Comparison of ENCODE assay signal across 19 cellular contexts in genomic region chr11:19574916-19575315, GRCh38.
A peak's percentile ranks its signal among the peaks of the same experiment; 100 is the strongest.
DNase-seq lines count a peak whose midpoint lies in the region; FAIRE-seq and TF ChIP-seq lines count a peak whose summit lies in the region.
"Had no signal": no experiment of that assay in that cellular context is flagged by ENCODE, and none has a peak within 500 bp of the region (broad histone marks: within the 10 kb centered on the region; RNA-seq: fewer than 3 reads in every experiment).

No MANE protein-coding gene starts in this region.

- TF ChIP-seq CTCF in bronchial epithelial cell (IDR thresholded peaks at IDR 0.05; ENCODE audit: insufficient read depth, low read length, severe bottlenecking) (no peak), sigmoid colon (IDR thresholded peaks at IDR 0.05) (no peak), tibial artery (IDR thresholded peaks at IDR 0.05) (no peak), CD14-positive monocyte (IDR thresholded peaks at IDR 0.05) (no peak), MM.1S (IDR thresholded peaks at IDR 0.05; ENCODE audit: low read length) (no peak)

- no peak for TF ChIP-seq POLR2A in sigmoid colon (IDR thresholded peaks at IDR 0.05)

- H3K27me3 Mint-ChIP-seq in CD14-positive monocyte (ENCODE audit: low read depth in 3 of 3): peaks cover 0 to 8% (median 4%) of the 10 kb centered on the region in 3 donors

- H3K27me3 ChIP-seq in bronchial epithelial cell (ENCODE audit: control insufficient read depth, insufficient read depth, low read length) (peaks cover 3% of the 10 kb centered on the region), sigmoid colon (no peaks in the 10 kb centered on the region), tibial artery (no peaks in the 10 kb centered on the region), MM.1S (replicated peaks; ENCODE audit: insufficient read depth, low read length) (no peaks in the 10 kb centered on the region)
- H3K27me3 ChIP-seq: BLaER1 had no signal

- no peak overlapping the region for H3K27ac Mint-ChIP-seq in CD14-positive monocyte
- H3K27ac Mint-ChIP-seq: CD8-positive, alpha-beta T cell had no signal

- H4K20me1 ChIP-seq in MM.1S (ENCODE audit: insufficient read depth, low read length): no peaks in the 10 kb centered on the region
- H4K20me1 ChIP-seq: BLaER1 had no signal

- 0 out of 2 replicates have a peak, but pooled peaks cover 2% of the 10 kb centered on the region for H3K79me2 ChIP-seq in MM.1S (ENCODE audit: low read length)

- no peaks in the 10 kb centered on the region for H3K9me3 ChIP-seq in sigmoid colon
- H3K9me3 ChIP-seq in tibial artery: no peaks in the 10 kb centered on the region
- H3K9me3 ChIP-seq in MM.1S (replicated peaks; ENCODE audit: insufficient read depth, low read length): no peaks in the 10 kb centered on the region
- H3K9me3 ChIP-seq: BLaER1 had no signal

- no peaks in the 10 kb centered on the region for H3K9me2 ChIP-seq in MM.1S (replicated peaks; ENCODE audit: insufficient read depth, low read length)

- H3K36me3 Mint-ChIP-seq in CD14-positive monocyte: no peaks in the 10 kb centered on the region
- H3K36me3 Mint-ChIP-seq: CD8-positive, alpha-beta T cell had no signal

- TF ChIP-seq EP300 in sigmoid colon (IDR thresholded peaks at IDR 0.05): no peak

- no peak overlapping the region for H3K4me3 ChIP-seq in bronchial epithelial cell (ENCODE audit: low read depth, low read length)
- H3K4me3 ChIP-seq in sigmoid colon: no peak overlapping the region
- H3K4me3 ChIP-seq in tibial artery: no peak overlapping the region
- no peak overlapping the region for H3K4me3 ChIP-seq in MM.1S (ENCODE audit: low read length)
- H3K4me3 ChIP-seq: BLaER1, GM12878 had no signal

- H3K4me1 ChIP-seq in sigmoid colon (peaks cover 0 to 73% (median 67%) of the 10 kb centered on the region in 4 donors), tibial artery (peaks cover 4 to 59% (median 44%) of the 10 kb centered on the region in 4 donors), MM.1S (ENCODE audit: low read length) (no peaks in the 10 kb centered on the region)

- no peaks in the 10 kb centered on the region for H3K4me1 Mint-ChIP-seq in CD14-positive monocyte

- no peak overlapping the region for H3K4me3 Mint-ChIP-seq in CD14-positive monocyte
- H3K4me3 Mint-ChIP-seq: CD8-positive, alpha-beta T cell had no signal

- no peak overlapping the region for H3K4me2 ChIP-seq in MM.1S (ENCODE audit: low read depth, low read length)
- H3K4me2 ChIP-seq: BLaER1 had no signal

- DNase-seq in bronchial epithelial cell (ENCODE audit: low read depth) (no peak), fibroblast of peridontal ligament (ENCODE audit: extremely low read depth) (peak; percentile 35), sigmoid colon (no peak), tibial artery (no peak), CD14-positive monocyte (ENCODE audit: low spot score) (no peak), MM.1S (no peak), MV-4-11 (lab: John Stamatoyannopoulos, UW) (no peak)
- DNase-seq in stimulated activated CD4-positive, alpha-beta T cell treated with anti-CD3 and anti-CD28 coated beads, Interleukin-1b, Interleukin-23, amount 100 ng/mL, for 48 hours: no peak
- DNase-seq: 8988T; CD8-positive, alpha-beta T cell; COR-L47; DMS 273 treated with DMSO at 0.1 percent for 48 hours; DMS53; DND-41; EL; GOT3; H7 had no signal

- H3K36me3 ChIP-seq in bronchial epithelial cell (ENCODE audit: control insufficient read depth, insufficient read depth, low read length): no peaks in the 10 kb centered on the region
- H3K36me3 ChIP-seq in sigmoid colon: no peaks in the 10 kb centered on the region
- no peaks in the 10 kb centered on the region for H3K36me3 ChIP-seq in tibial artery
- no peaks in the 10 kb centered on the region for H3K36me3 ChIP-seq in MM.1S (replicated peaks; ENCODE audit: insufficient read depth, low read length)
- H3K36me3 ChIP-seq: BLaER1 had no signal

- no peak overlapping the region for H2AFZ ChIP-seq in MM.1S (ENCODE audit: low read length)

- FAIRE-seq in bronchial epithelial cell (lab: Jason Lieb, UNC): peak; percentile 52
- FAIRE-seq: GM12878 had no signal

- no peaks in the 10 kb centered on the region for H3K9me3 Mint-ChIP-seq in CD14-positive monocyte
- H3K9me3 Mint-ChIP-seq: CD8-positive, alpha-beta T cell had no signal

- no peak overlapping the region for H3K9ac ChIP-seq in MM.1S (ENCODE audit: low read length)
- H3K9ac ChIP-seq: BLaER1 had no signal

- H3K27ac ChIP-seq in sigmoid colon (peak overlapping the region in 3 of 4 donors; percentile 92 to 94 (median 93)), tibial artery (peak overlapping the region; percentile 84 to 88), MM.1S (ENCODE audit: low read length) (no peak overlapping the region)
- H3K27ac ChIP-seq: BLaER1 had no signal

- 58 to 63% methylated on average over 3 of the region's 3 CpGs for WGBS in sigmoid colon, 2 donors

- intact Hi-C loops in sigmoid colon (cut with DNase I): loop anchor here (5.0 kb wide), 2 partner anchors 42 to 57 kb away; no protein-coding TSS in a partner anchor
- intact Hi-C loops in tibial artery (cut with DNase I; ENCODE audit: low total_unique reads): no loop called here
- intact Hi-C loops in CD14-positive monocyte (cut with micrococcal nuclease): no loop called here

- H3F3A ChIP-seq in MM.1S (ENCODE audit: insufficient read depth, low read length): no peaks in the 10 kb centered on the region
